In the genomic region with DNA sequence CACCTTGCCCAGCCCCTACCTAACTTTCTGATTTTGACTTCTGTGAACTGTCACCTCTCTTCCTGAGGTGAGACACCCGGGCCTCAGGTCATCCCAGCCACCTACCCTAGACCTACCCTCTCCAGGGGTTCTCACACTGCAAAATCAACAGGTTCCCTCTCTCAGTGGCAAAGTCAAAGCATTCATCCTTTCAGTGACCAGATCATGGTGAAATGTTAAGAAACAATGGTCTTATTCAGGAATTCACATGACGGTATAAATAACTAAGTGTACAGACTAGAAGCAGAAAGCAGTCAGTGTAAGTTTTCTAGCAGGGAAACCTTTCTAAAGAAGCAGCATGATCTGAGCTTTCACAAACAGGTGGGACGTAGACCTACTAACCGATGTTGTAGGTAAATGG, we compare ENCODE assay signal across 29 cellular contexts.
"Had no signal": no experiment of that assay in that cellular context is flagged by ENCODE, and none has a peak within 500 bp of the region (broad histone marks: within the 10 kb centered on the region; RNA-seq: fewer than 3 reads in every experiment).

No MANE protein-coding gene starts in this region.

- DNase-seq: activated CD4-positive, alpha-beta memory T cell treated with anti-CD3 and anti-CD28 coated beads for 36 hours; activated CD4-positive, alpha-beta T cell treated with anti-CD3 and anti-CD28 coated beads for 36 hours; activated CD4-positive, alpha-beta T cell treated with anti-CD3 and anti-CD28 coated beads, Interleukin-2, amount 10 ng/mL, durations not matched to agents 24 days and 14 days; activated CD4-positive, CD25-positive, alpha-beta regulatory T cell; activated CD4-positive, CD25-positive, alpha-beta regulatory T cell treated with anti-CD3 and anti-CD28 coated beads, Interleukin-2, amount 50 U/mL, for 72 hours; activated CD8-positive, alpha-beta memory T cell treated with anti-CD3 and anti-CD28 coated beads, Interleukin-2, amount 10 ng/mL, durations not matched to agents 7 days and 5 days; activated CD8-positive, alpha-beta memory T cell treated with anti-CD3 and anti-CD28 coated beads, Interleukin-2, amount 50 U/mL, for 4 hours; activated CD8-positive, alpha-beta T cell treated with anti-CD3 and anti-CD28 coated beads, Interleukin-2, amount 10 ng/mL, durations not matched to agents 7 days and 5 days; activated effector memory CD4-positive, alpha-beta T cell treated with anti-CD3 and anti-CD28 coated beads, Interleukin-2, amount 50 U/mL, for 16 hours; activated naive CD4-positive, alpha-beta T cell treated with anti-CD3 and anti-CD28 coated beads for 36 hours; activated naive CD8-positive, alpha-beta T cell treated with anti-CD3 and anti-CD28 coated beads for 36 hours; activated naive CD8-positive, alpha-beta T cell treated with anti-CD3 and anti-CD28 coated beads, Interleukin-2, amount 50 U/mL, for 24 hours; activated T-cell treated with anti-CD3 and anti-CD28 coated beads, Interleukin-2, amount 50 U/mL, for 1 hour; activated T-cell treated with anti-CD3 and anti-CD28 coated beads, Interleukin-2, amount 50 U/mL, for 48 hours; adrenal gland; amygdala; aorta; body of pancreas; caudate nucleus; cortex of kidney; dermis blood vessel endothelial cell; effector CD4-positive, alpha-beta T cell; esophagus squamous epithelium; head of caudate nucleus; T-helper 2 cell had no signal

- H3K27me3 ChIP-seq: adrenal gland, body of pancreas, esophagus squamous epithelium had no signal

- H3K36me3 ChIP-seq: adrenal gland, esophagus squamous epithelium had no signal

- H3K27me3 Mint-ChIP-seq: activated CD4-positive, alpha-beta T cell treated with anti-CD3 and anti-CD28 coated beads, Interleukin-2, amount 10 ng/mL, durations not matched to agents 24 days and 14 days; activated CD8-positive, alpha-beta memory T cell treated with anti-CD3 and anti-CD28 coated beads, Interleukin-2, amount 10 ng/mL, durations not matched to agents 7 days and 5 days; activated naive CD8-positive, alpha-beta T cell treated with anti-CD3 and anti-CD28 coated beads for 36 hours; activated naive CD8-positive, alpha-beta T cell treated with anti-CD3 and anti-CD28 coated beads, Interleukin-2, amount 50 U/mL, for 24 hours had no signal

- H3K36me3 Mint-ChIP-seq: activated CD4-positive, alpha-beta memory T cell treated with anti-CD3 and anti-CD28 coated beads for 36 hours; activated CD8-positive, alpha-beta memory T cell treated with anti-CD3 and anti-CD28 coated beads, Interleukin-2, amount 10 ng/mL, durations not matched to agents 7 days and 5 days; activated naive CD4-positive, alpha-beta T cell treated with anti-CD3 and anti-CD28 coated beads, Interleukin-2, amount 50 U/mL, for 24 hours; activated naive CD8-positive, alpha-beta T cell treated with anti-CD3 and anti-CD28 coated beads for 36 hours had no signal

- H3K27ac ChIP-seq: adrenal gland, body of pancreas, epithelial cell of prostate, esophagus squamous epithelium had no signal

- H3K4me1 Mint-ChIP-seq: activated CD4-positive, alpha-beta T cell treated with anti-CD3 and anti-CD28 coated beads for 36 hours; activated CD4-positive, alpha-beta T cell treated with anti-CD3 and anti-CD28 coated beads, Interleukin-2, amount 10 ng/mL, durations not matched to agents 24 days and 14 days; activated CD8-positive, alpha-beta memory T cell treated with anti-CD3 and anti-CD28 coated beads, Interleukin-2, amount 10 ng/mL, durations not matched to agents 7 days and 5 days; activated naive CD4-positive, alpha-beta T cell treated with anti-CD3 and anti-CD28 coated beads, Interleukin-2, amount 50 U/mL, for 24 hours; activated naive CD8-positive, alpha-beta T cell treated with anti-CD3 and anti-CD28 coated beads for 36 hours; activated naive CD8-positive, alpha-beta T cell treated with anti-CD3 and anti-CD28 coated beads, Interleukin-2, amount 50 U/mL, for 24 hours had no signal

- H3K4me1 ChIP-seq: adrenal gland, body of pancreas, esophagus squamous epithelium had no signal

- H3K4me3 Mint-ChIP-seq: activated CD4-positive, alpha-beta memory T cell treated with anti-CD3 and anti-CD28 coated beads for 36 hours; activated CD4-positive, alpha-beta T cell treated with anti-CD3 and anti-CD28 coated beads for 36 hours; activated CD4-positive, alpha-beta T cell treated with anti-CD3 and anti-CD28 coated beads, Interleukin-2, amount 10 ng/mL, durations not matched to agents 24 days and 14 days; activated CD8-positive, alpha-beta memory T cell treated with anti-CD3 and anti-CD28 coated beads, Interleukin-2, amount 10 ng/mL, durations not matched to agents 7 days and 5 days; activated CD8-positive, alpha-beta T cell treated with anti-CD3 and anti-CD28 coated beads, Interleukin-2, amount 10 ng/mL, durations not matched to agents 7 days and 5 days; activated naive CD4-positive, alpha-beta T cell treated with anti-CD3 and anti-CD28 coated beads for 36 hours; activated naive CD4-positive, alpha-beta T cell treated with anti-CD3 and anti-CD28 coated beads, Interleukin-2, amount 50 U/mL, for 24 hours; activated naive CD8-positive, alpha-beta T cell treated with anti-CD3 and anti-CD28 coated beads for 36 hours; activated naive CD8-positive, alpha-beta T cell treated with anti-CD3 and anti-CD28 coated beads, Interleukin-2, amount 50 U/mL, for 24 hours; activated T-helper 1 cell treated with anti-CD3 and anti-CD28 coated beads, Interleukin-12 subunit alpha, Interleukin-12 subunit beta, Interleukin-2, Interleukin-4 antibody, amounts not matched to agents 30 ng/mL and 10 ng/mL and 1 ng/mL, durations not matched to agents 14 hours and 24 hours and 36 hours had no signal

- H3K9me3 Mint-ChIP-seq: activated CD4-positive, alpha-beta memory T cell treated with anti-CD3 and anti-CD28 coated beads for 36 hours; activated CD4-positive, alpha-beta T cell treated with anti-CD3 and anti-CD28 coated beads, Interleukin-2, amount 10 ng/mL, durations not matched to agents 24 days and 14 days; activated naive CD4-positive, alpha-beta T cell treated with anti-CD3 and anti-CD28 coated beads for 36 hours; activated naive CD4-positive, alpha-beta T cell treated with anti-CD3 and anti-CD28 coated beads, Interleukin-2, amount 50 U/mL, for 24 hours; activated naive CD8-positive, alpha-beta T cell treated with anti-CD3 and anti-CD28 coated beads for 36 hours; activated naive CD8-positive, alpha-beta T cell treated with anti-CD3 and anti-CD28 coated beads, Interleukin-2, amount 50 U/mL, for 24 hours; activated T-helper 1 cell treated with anti-CD3 and anti-CD28 coated beads, Interleukin-12 subunit alpha, Interleukin-12 subunit beta, Interleukin-2, Interleukin-4 antibody, amounts not matched to agents 30 ng/mL and 10 ng/mL and 1 ng/mL, durations not matched to agents 14 hours and 24 hours and 36 hours; activated T-helper 2 cell treated with anti-CD3 and anti-CD28 coated beads, Interferon-gamma antibody, Interleukin-2, Interleukin-4, amounts not matched to agents 10 μg/mL and 5 μg/mL and 100 μg/mL, durations not matched to agents 14 hours and 24 hours and 36 hours had no signal

- ATAC-seq: activated CD4-positive, alpha-beta T cell treated with anti-CD3 and anti-CD28 coated beads for 36 hours; activated CD8-positive, alpha-beta memory T cell treated with anti-CD3 and anti-CD28 coated beads, Interleukin-2, amount 10 ng/mL, durations not matched to agents 7 days and 5 days; activated CD8-positive, alpha-beta T cell treated with anti-CD3 and anti-CD28 coated beads, Interleukin-2, amount 10 ng/mL, durations not matched to agents 7 days and 5 days; activated naive CD8-positive, alpha-beta T cell treated with anti-CD3 and anti-CD28 coated beads, Interleukin-2, amount 50 U/mL, for 24 hours; body of pancreas had no signal

- H3K4me3 ChIP-seq: adrenal gland, body of pancreas, esophagus squamous epithelium had no signal

- H3K9me3 ChIP-seq: adrenal gland, body of pancreas, esophagus squamous epithelium had no signal

- H3K27ac Mint-ChIP-seq: activated CD4-positive, alpha-beta memory T cell treated with anti-CD3 and anti-CD28 coated beads for 36 hours; activated CD4-positive, alpha-beta T cell treated with anti-CD3 and anti-CD28 coated beads for 36 hours; activated CD4-positive, alpha-beta T cell treated with anti-CD3 and anti-CD28 coated beads, Interleukin-2, amount 10 ng/mL, durations not matched to agents 24 days and 14 days; activated CD8-positive, alpha-beta memory T cell treated with anti-CD3 and anti-CD28 coated beads, Interleukin-2, amount 10 ng/mL, durations not matched to agents 7 days and 5 days; activated CD8-positive, alpha-beta T cell treated with anti-CD3 and anti-CD28 coated beads, Interleukin-2, amount 10 ng/mL, durations not matched to agents 7 days and 5 days; activated naive CD4-positive, alpha-beta T cell treated with anti-CD3 and anti-CD28 coated beads for 36 hours; activated naive CD4-positive, alpha-beta T cell treated with anti-CD3 and anti-CD28 coated beads, Interleukin-2, amount 50 U/mL, for 24 hours; activated naive CD8-positive, alpha-beta T cell treated with anti-CD3 and anti-CD28 coated beads for 36 hours; activated naive CD8-positive, alpha-beta T cell treated with anti-CD3 and anti-CD28 coated beads, Interleukin-2, amount 50 U/mL, for 24 hours; activated T-helper 1 cell treated with anti-CD3 and anti-CD28 coated beads, Interleukin-12 subunit alpha, Interleukin-12 subunit beta, Interleukin-2, Interleukin-4 antibody, amounts not matched to agents 30 ng/mL and 10 ng/mL and 1 ng/mL, durations not matched to agents 14 hours and 24 hours and 36 hours; activated T-helper 2 cell treated with anti-CD3 and anti-CD28 coated beads, Interferon-gamma antibody, Interleukin-2, Interleukin-4, amounts not matched to agents 10 μg/mL and 5 μg/mL and 100 μg/mL, durations not matched to agents 14 hours and 24 hours and 36 hours had no signal
